21 cellular contexts compared by ENCODE assay signal in genomic region chr15:29472901-29473423, GRCh38.
"Had no signal": no experiment of that assay in that cellular context is flagged by ENCODE, and none has a peak within 500 bp of the region (broad histone marks: within the 10 kb centered on the region; RNA-seq: fewer than 3 reads in every experiment).

No MANE protein-coding gene starts in this region.

- H3K36me3 Mint-ChIP-seq: memory B cell, naive B cell had no signal

- DNase-seq: effector CD4-positive, alpha-beta T cell; endodermal cell; erythroblast; foreskin keratinocyte; head of caudate nucleus; hippocampal formation; kidney glomerular epithelial cell; left ventricle myocardium inferior; lower lobe of right lung; midbrain; naive B cell; occipital lobe; stimulated activated CD4-positive, alpha-beta T cell treated with anti-CD3 and anti-CD28 coated beads, Interleukin-2, amount 100 ng/mL, for 24 hours; stimulated activated CD4-positive, alpha-beta T cell treated with anti-CD3 and anti-CD28 coated beads, Interleukin-4, amount 100 ng/mL, for 4 hours; stimulated activated naive CD4-positive, alpha-beta T cell; stomach; substantia nigra; trophoblast cell had no signal

- H3K4me3 Mint-ChIP-seq: endodermal cell, memory B cell, naive B cell, nephron had no signal

- H3K9me3 Mint-ChIP-seq: endodermal cell, memory B cell, nephron had no signal

- ATAC-seq: foreskin keratinocyte, sciatic nerve had no signal

- H3K27me3 Mint-ChIP-seq: naive B cell had no signal

- H3K4me1 Mint-ChIP-seq: memory B cell, naive B cell, nephron had no signal

- H3K27ac Mint-ChIP-seq: endodermal cell, memory B cell, naive B cell, nephron had no signal
